22 cellular contexts compared by ENCODE assay signal in the genomic region with DNA sequence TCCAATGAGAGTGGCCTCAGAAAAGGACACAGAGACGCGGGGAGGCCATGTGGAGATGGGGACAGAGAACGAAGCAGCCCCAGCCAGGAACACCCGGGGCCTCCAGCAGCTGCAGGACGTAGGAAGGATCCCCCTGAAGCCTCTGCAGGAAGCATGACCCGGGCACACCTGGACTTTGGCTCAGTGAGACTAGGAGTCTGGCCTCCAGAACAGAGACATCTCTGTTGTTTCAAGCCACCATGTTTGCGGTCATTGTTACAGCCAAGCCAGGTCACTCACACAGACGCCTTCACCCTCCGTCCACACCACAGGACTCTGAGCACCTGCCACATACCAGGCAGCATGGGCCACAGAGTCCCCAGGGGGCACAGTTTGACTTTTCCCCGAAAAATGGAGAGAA.
"Had no signal": no experiment of that assay in that cellular context is flagged by ENCODE, and none has a peak within 500 bp of the region (broad histone marks: within the 10 kb centered on the region; RNA-seq: fewer than 3 reads in every experiment).

No MANE protein-coding gene starts in this region.

- H3K9me3 Mint-ChIP-seq: endodermal cell; naive thymus-derived CD8-positive, alpha-beta T cell; neural crest cell had no signal

- H3K27me3 ChIP-seq: heart left ventricle, sigmoid colon, upper lobe of left lung, vagina had no signal

- H2AFZ ChIP-seq: parathyroid adenoma had no signal

- H3K9me3 ChIP-seq: heart left ventricle, mucosa of descending colon, psoas muscle, sigmoid colon, upper lobe of left lung, vagina had no signal

- H3K4me1 Mint-ChIP-seq: endodermal cell; naive thymus-derived CD8-positive, alpha-beta T cell; neural crest cell had no signal

- ATAC-seq: heart left ventricle; mucosa of descending colon; naive thymus-derived CD8-positive, alpha-beta T cell; psoas muscle had no signal

- H3K79me2 ChIP-seq: parathyroid adenoma had no signal

- H3K4me3 Mint-ChIP-seq: endodermal cell; naive thymus-derived CD8-positive, alpha-beta T cell; neural crest cell had no signal

- H3K4me3 ChIP-seq: coronary artery, heart left ventricle, mucosa of descending colon, psoas muscle, sigmoid colon, skin epidermis, upper lobe of left lung, vagina had no signal

- DNase-seq: effector CD4-positive, alpha-beta T cell; endodermal cell; foreskin melanocyte; heart left ventricle; hippocampal formation; kidney glomerular epithelial cell; mucosa of descending colon; naive thymus-derived CD8-positive, alpha-beta T cell; nucleus accumbens; psoas muscle; retina; sigmoid colon; stimulated activated CD4-positive, alpha-beta T cell treated with anti-CD3 and anti-CD28 coated beads, Interleukin-2, amount 100 ng/mL, for 24 hours; stimulated activated CD4-positive, alpha-beta T cell treated with anti-CD3 and anti-CD28 coated beads, Interleukin-4, amount 100 ng/mL, for 4 hours; stimulated activated naive CD4-positive, alpha-beta T cell treated with Interleukin-2 at 50 U/mL for 16 hours had no signal

- FAIRE-seq: islet of Langerhans had no signal

- H3K9ac ChIP-seq: parathyroid adenoma had no signal

- H3K36me3 Mint-ChIP-seq: naive thymus-derived CD8-positive, alpha-beta T cell had no signal

- H3K36me3 ChIP-seq: vagina had no signal

- H3K27me3 Mint-ChIP-seq: naive thymus-derived CD8-positive, alpha-beta T cell had no signal

- H3K4me1 ChIP-seq: heart left ventricle, parathyroid adenoma, psoas muscle, upper lobe of left lung, vagina had no signal

- H3K27ac Mint-ChIP-seq: endodermal cell; naive thymus-derived CD8-positive, alpha-beta T cell had no signal

- H3K27ac ChIP-seq: coronary artery, heart left ventricle, parathyroid adenoma, psoas muscle, sigmoid colon, skin epidermis, upper lobe of left lung, vagina had no signal
